8 cellular contexts compared by ENCODE assay signal in the genomic region with DNA sequence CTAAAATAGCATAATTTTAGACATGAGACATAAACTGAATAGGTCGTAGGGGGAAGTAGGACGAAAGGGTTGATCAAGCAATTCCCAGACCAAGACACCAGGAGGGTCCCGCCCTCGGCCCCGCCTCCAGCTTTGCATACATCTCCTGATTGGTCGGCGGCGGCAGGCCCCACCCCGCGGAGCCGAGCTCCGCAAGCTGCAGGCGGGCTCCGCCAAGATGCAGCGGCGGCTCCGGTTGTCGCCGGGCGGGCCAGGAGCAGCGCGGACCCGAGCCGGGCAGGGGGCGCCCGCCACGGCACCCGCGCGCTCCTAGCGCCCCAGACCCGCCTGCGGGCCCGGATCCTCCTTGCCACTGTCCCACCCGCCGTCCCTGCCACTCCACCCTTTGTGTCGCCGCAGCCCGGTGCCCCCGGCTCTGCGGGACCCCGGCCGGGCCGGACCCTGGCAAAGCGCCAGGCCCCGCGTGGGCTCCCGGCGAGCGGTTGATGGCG. TPM values are rescaled to one million over a fixed set of nuclear protein-coding genes. Genes with fewer than 3 reads are reported as not detected.
DNase-seq lines count a peak whose midpoint lies in the region; ATAC-seq and TF ChIP-seq lines count a peak whose summit lies in the region.

A gene (plus strand): TSS at position 215 of the 491 bp plus-strand sequence. CDS start 412 bp downstream, outside the sequence.

- peak within 1 kb of the TSS; percentile 99 for H2AK9ac ChIP-seq in IMR-90 (replicated peaks; ENCODE audit: low read depth, low read length, poor library complexity)

- H2BK20ac ChIP-seq in IMR-90 (ENCODE audit: low read depth, low read length): no peak within 1 kb of the TSS

- peak within 1 kb of the TSS; percentile 93 for H3K4me2 ChIP-seq in IMR-90 (ENCODE audit: low read depth, low read length)

- TF ChIP-seq POLR2A in IMR-90 (IDR thresholded peaks at IDR 0.05; ENCODE audit: low read depth, low read length): peak; percentile 81

- H3K4ac ChIP-seq in IMR-90 (ENCODE audit: low read depth, low read length): peak within 1 kb of the TSS; percentile 94

- ATAC-seq in GM21526 (IDR thresholded peaks at IDR 0.05; ENCODE audit: low FRiP score, unreplicated experiment) (peak; percentile 86), IMR-90 (ENCODE audit: low read depth) (peak; percentile 92)

- H3K18ac ChIP-seq in IMR-90 (ENCODE audit: low read depth, low read length): peak within 1 kb of the TSS; percentile 95

- H4K5ac ChIP-seq in IMR-90 (ENCODE audit: low read depth, low read length): peak within 1 kb of the TSS; percentile 97

- H4K8ac ChIP-seq in IMR-90 (ENCODE audit: low read depth in 2 of 2, low read length in 2 of 2): peak within 1 kb of the TSS; percentile 98 to 99

- peak within 1 kb of the TSS; percentile 96 for H3K14ac ChIP-seq in IMR-90 (replicated peaks; ENCODE audit: low read depth, low read length)

- in situ Hi-C loops in IMR-90 (cut with MboI; ENCODE audit: low sequenced_read_pairs): no loop called here

- H2AFZ ChIP-seq in IMR-90 (replicated peaks; ENCODE audit: low read length, poor library complexity): peak within 1 kb of the TSS; percentile 95

- dilution Hi-C loops in IMR-90 (cut with HindIII; ENCODE audit: low sequenced_read_pairs, unreplicated experiment): no loop called here

- H3K27ac ChIP-seq in IMR-90 (ENCODE audit: insufficient read depth, low read length): peak within 1 kb of the TSS; percentile 92

- BruUV-seq in IMR-90 (replicated peaks; lab: Mats Ljungman, UMichigan): no TSS peak

- H2AK5ac ChIP-seq in IMR-90 (ENCODE audit: low read depth, low read length): peak within 1 kb of the TSS; percentile 97

- peak within 1 kb of the TSS; percentile 95 for H3K9ac ChIP-seq in IMR-90 (ENCODE audit: low read depth, low read length)

- no peaks in the 10 kb centered on the region for H3K27me3 ChIP-seq in IMR-90 (ENCODE audit: control insufficient read depth, insufficient read depth, low read length)

- CTCF ChIA-PET in IMR-90 (lab: Yijun Ruan, JAX): interaction anchor here (0.8 to 2.9 kb wide), 5 partner anchors 9 to 193 kb away, joined by 3 to 9 read pairs (median 3); a partner anchor contains a TSS

- peak; percentile 87 for DNase-seq in COLO829 (ENCODE audit: low spot score)
- DNase-seq in IMR-90: peak; percentile 89
- peak; percentile 73 for DNase-seq in OCI-M2 (lab: John Stamatoyannopoulos, UW; ENCODE audit: unreplicated experiment)
- DNase-seq in activated T-cell treated with anti-CD3 and anti-CD28 coated beads, Interleukin-2, amount 50 U/mL, for 1 hour: peak; percentile 97
- peak; percentile 43 for DNase-seq in epithelial cell of proximal tubule (ENCODE audit: low read depth)
- DNase-seq in mucosa of gallbladder (ENCODE audit: low spot score): peak; percentile 96
- peak; percentile 84 for DNase-seq in stimulated activated CD8-positive, alpha-beta memory T cell treated with anti-CD3 and anti-CD28 coated beads, Interleukin-4, amount 100 ng/mL, for 1 hour (ENCODE audit: low read depth in 2 of 2, low spot score in 1 of 2)

- H4K20me1 ChIP-seq in IMR-90 (ENCODE audit: insufficient read depth, low read length): peaks cover 9% of the 10 kb centered on the region

- H3K9me3 ChIP-seq in IMR-90 (ENCODE audit: control insufficient read depth, insufficient read depth, low read length): no peaks in the 10 kb centered on the region

- H3K56ac ChIP-seq in IMR-90 (ENCODE audit: extremely low read depth, insufficient read depth, low read length): peak within 1 kb of the TSS; percentile 96

- TF ChIP-seq CTCF in IMR-90 (conservative IDR thresholded peaks at IDR 0.05; ENCODE audit: low read depth, low read length): no peak
- no peak for TF ChIP-seq CTCF in epithelial cell of proximal tubule (conservative IDR thresholded peaks at IDR 0.05; ENCODE audit: low read depth, low read length)

- 0% methylated on average over 37 of the region's 51 CpGs; no CpG with 5 or more reads in 1 of the 2 experiments for WGBS in IMR-90 (ENCODE audit: extremely low coverage in 2 of 2, insufficient read length in 1 of 2), 2 experiments

- H4K91ac ChIP-seq in IMR-90 (ENCODE audit: insufficient read depth, low read depth, low read length): peak within 1 kb of the TSS; percentile 99

- peaks cover 17% of the 10 kb centered on the region for H3K9me1 ChIP-seq in IMR-90 (ENCODE audit: insufficient read depth, low read length)

- peaks cover 11 to 51% of the 10 kb centered on the region in 2 experiments; a peak in 3 of 4 replicates for H3K79me1 ChIP-seq in IMR-90 (ENCODE audit: low read depth in 1 of 2, low read length in 2 of 2)

- peaks cover 12% of the 10 kb centered on the region for H3K4me1 ChIP-seq in IMR-90 (ENCODE audit: control insufficient read depth, insufficient read depth, low read length)

- peak within 1 kb of the TSS; percentile 95 for H2BK5ac ChIP-seq in IMR-90 (ENCODE audit: low read depth, low read length, poor library complexity, severe bottlenecking)

- H3K36me3 ChIP-seq in IMR-90 (ENCODE audit: control insufficient read depth, insufficient read depth, low read length): peaks cover 2% of the 10 kb centered on the region; the same call in 1 of the 2 replicates

- peak within 1 kb of the TSS; percentile 95 for H3K4me3 ChIP-seq in IMR-90 (ENCODE audit: insufficient read depth, low read depth, low read length)
- peak within 1 kb of the TSS; percentile 78 for H3K4me3 ChIP-seq in epithelial cell of proximal tubule (ENCODE audit: low read depth, low read length)

- intact Hi-C loops in IMR-90 (cut with micrococcal nuclease): loop anchor here (1.0 to 5.0 kb wide), 2 partner anchors 46 to 125 kb away; no protein-coding TSS in a partner anchor

- no peak for TF ChIP-seq RAD21 in IMR-90 (IDR thresholded peaks at IDR 0.05; ENCODE audit: low read length)

- POLR2A ChIA-PET in IMR-90 (lab: Charles Lee; ENCODE audit: unreplicated experiment): interaction anchor here (1.4 to 2.0 kb wide), 2 partner anchors 15 to 25 kb away, joined by 4 to 8 read pairs; a partner anchor contains a TSS

- peak within 1 kb of the TSS; percentile 48 for H2BK120ac ChIP-seq in IMR-90 (ENCODE audit: low read depth, low read length)

- peak within 1 kb of the TSS; percentile 75; the same call in 2 of the 3 replicates for H2BK15ac ChIP-seq in IMR-90 (ENCODE audit: low read depth, low read length)

- H3K23ac ChIP-seq in IMR-90 (ENCODE audit: low read depth, low read length): peak within 1 kb of the TSS; percentile 89

TF ChIP-seq in IMR-90, 13 proteins besides CTCF, POLR2A, EP300 and RAD21:
- TF ChIP-seq, protein P1, sequence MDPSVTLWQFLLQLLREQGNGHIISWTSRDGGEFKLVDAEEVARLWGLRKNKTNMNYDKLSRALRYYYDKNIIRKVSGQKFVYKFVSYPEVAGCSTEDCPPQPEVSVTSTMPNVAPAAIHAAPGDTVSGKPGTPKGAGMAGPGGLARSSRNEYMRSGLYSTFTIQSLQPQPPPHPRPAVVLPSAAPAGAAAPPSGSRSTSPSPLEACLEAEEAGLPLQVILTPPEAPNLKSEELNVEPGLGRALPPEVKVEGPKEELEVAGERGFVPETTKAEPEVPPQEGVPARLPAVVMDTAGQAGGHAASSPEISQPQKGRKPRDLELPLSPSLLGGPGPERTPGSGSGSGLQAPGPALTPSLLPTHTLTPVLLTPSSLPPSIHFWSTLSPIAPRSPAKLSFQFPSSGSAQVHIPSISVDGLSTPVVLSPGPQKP (IDR thresholded peaks at IDR 0.05; ENCODE audit: borderline replicate concordance, low read depth, low read length): no peak
- TF ChIP-seq, protein P2, sequence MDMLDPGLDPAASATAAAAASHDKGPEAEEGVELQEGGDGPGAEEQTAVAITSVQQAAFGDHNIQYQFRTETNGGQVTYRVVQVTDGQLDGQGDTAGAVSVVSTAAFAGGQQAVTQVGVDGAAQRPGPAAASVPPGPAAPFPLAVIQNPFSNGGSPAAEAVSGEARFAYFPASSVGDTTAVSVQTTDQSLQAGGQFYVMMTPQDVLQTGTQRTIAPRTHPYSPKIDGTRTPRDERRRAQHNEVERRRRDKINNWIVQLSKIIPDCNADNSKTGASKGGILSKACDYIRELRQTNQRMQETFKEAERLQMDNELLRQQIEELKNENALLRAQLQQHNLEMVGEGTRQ (IDR thresholded peaks at IDR 0.05; ENCODE audit: low read depth, low read length): no peak
- TF ChIP-seq MAFK (IDR thresholded peaks at IDR 0.05; ENCODE audit: low read depth, low read length) (no peak), MAZ (IDR thresholded peaks at IDR 0.05; ENCODE audit: borderline replicate concordance, low read depth, low read length) (peak; percentile 36; the same call in 1 of the 2 replicates)

RNA-seq across cellular contexts. Expression of the gene that starts here (rescaled TPM):
- 5.6 and 5.7 TPM in 2 replicates for total RNA-seq in IMR-90 (2012; rRNA removed)
- polyA plus RNA-seq in IMR-90 (2012; rRNA removed): 18.9 and 23.2 TPM in 2 replicates
- 14.2 and 21.1 TPM in 2 replicates for polyA plus RNA-seq in IMR-90 (2012; cell fraction: cytosol; rRNA removed)
- polyA plus RNA-seq in IMR-90 (2012; cell fraction: nucleus; rRNA removed; ENCODE audit: low replicate concordance): 12.6 and 30.3 TPM in 2 replicates
- 38.9 and 64.4 TPM in 2 replicates for total RNA-seq in epithelial cell of proximal tubule
- 83.8 TPM for total RNA-seq in mucosa of gallbladder

Comparison
In these comparisons a context has a peak if more than half of its experiments do, and no peak if none do; other contexts are left out.
1. Peak in every context shown above with its lines: DNase-seq, ATAC-seq, H3K4me3 ChIP-seq and H3K27ac ChIP-seq.
2. DNase-seq: peak in every context shown above with its lines; median percentile 97 in activated T-cell treated with anti-CD3 and anti-CD28 coated beads, Interleukin-2, amount 50 U/mL, for 1 hour; 96 in mucosa of gallbladder; 89 in IMR-90; 87 in COLO829; 84 in stimulated activated CD8-positive, alpha-beta memory T cell treated with anti-CD3 and anti-CD28 coated beads, Interleukin-4, amount 100 ng/mL, for 1 hour; 73 in OCI-M2; 43 in epithelial cell of proximal tubule.